Comparison of ENCODE assay signal across 8 cellular contexts in the genomic region with DNA sequence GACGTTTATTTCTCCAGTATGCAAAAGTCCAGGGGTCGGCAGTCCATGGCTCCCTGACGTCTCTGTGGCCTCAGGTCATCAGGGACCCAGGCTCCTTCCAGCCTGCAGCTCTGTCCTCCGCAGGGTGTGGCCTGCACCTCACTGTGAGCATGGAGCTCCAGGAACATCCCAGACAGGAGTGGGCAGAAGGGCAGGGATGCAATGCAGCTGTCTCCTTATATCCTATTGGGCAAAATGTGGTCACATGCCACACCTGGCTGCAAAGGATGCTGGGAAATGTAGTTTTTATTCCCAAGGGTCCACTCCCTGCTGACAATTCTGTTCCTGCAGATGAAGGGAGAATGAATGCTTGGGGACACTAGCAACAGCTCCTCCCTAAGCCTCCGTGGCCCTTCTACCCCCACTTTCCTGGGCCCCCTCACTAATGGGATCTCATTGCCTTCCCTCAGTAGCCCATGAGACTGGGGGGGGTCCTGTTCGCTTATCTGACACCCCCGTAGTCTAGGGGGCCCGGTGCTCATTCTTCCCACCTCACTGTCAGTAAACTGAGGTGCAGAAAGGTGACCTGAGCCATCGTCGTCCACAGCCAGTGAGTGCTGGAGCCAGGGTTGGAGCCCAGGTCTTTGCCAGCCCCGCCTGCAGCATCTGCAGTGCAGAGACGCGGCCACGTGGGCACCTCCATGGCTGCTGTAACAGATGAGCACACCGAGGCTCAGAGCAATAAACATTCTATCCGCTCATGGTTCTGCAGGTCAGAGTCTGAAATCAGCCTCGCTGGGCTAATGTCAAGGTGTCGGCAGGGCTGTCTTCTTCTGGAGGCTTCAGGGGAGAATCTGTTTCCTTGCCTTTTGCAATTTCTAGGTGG. TPM values are rescaled to one million over a fixed set of nuclear protein-coding genes. Genes with fewer than 3 reads are reported as not detected.
DNase-seq lines count a peak whose midpoint lies in the region; ATAC-seq, FAIRE-seq and TF ChIP-seq lines count a peak whose summit lies in the region.

No MANE protein-coding gene starts in this region.

- no peaks in the 10 kb centered on the region for H3K27me3 ChIP-seq in esophagus muscularis mucosa

- no peaks in the 10 kb centered on the region for H3K9me3 Mint-ChIP-seq in activated naive CD8-positive, alpha-beta T cell treated with anti-CD3 and anti-CD28 coated beads, Interleukin-2, amount 50 U/mL, for 24 hours

- FAIRE-seq in TTC549 (lab: Jason Lieb, UNC): peak; percentile 53

- no peaks in the 10 kb centered on the region for H3K9me3 ChIP-seq in esophagus muscularis mucosa

- H3K4me1 Mint-ChIP-seq in activated naive CD8-positive, alpha-beta T cell treated with anti-CD3 and anti-CD28 coated beads, Interleukin-2, amount 50 U/mL, for 24 hours: peaks cover 8% of the 10 kb centered on the region

- no peak for TF ChIP-seq EP300 in esophagus muscularis mucosa (IDR thresholded peaks at IDR 0.05)

- peaks cover 8 to 18% (median 14%) of the 10 kb centered on the region in 4 donors for H3K4me1 ChIP-seq in esophagus muscularis mucosa

- ATAC-seq in left lobe of liver: peak; percentile 73
- ATAC-seq in HG02938 (IDR thresholded peaks at IDR 0.05; ENCODE audit: unreplicated experiment): no peak
- no peak for ATAC-seq in activated naive CD8-positive, alpha-beta T cell treated with anti-CD3 and anti-CD28 coated beads, Interleukin-2, amount 50 U/mL, for 24 hours

- TF ChIP-seq POLR2A in esophagus muscularis mucosa (IDR thresholded peaks at IDR 0.05; ENCODE audit: low read depth): no peak

- 78% methylated on average over 10 of the region's 18 CpGs for WGBS in esophagus muscularis mucosa

- TF ChIP-seq CTCF in esophagus muscularis mucosa (IDR thresholded peaks at IDR 0.05): no peak

- no peak overlapping the region for H3K27ac ChIP-seq in esophagus muscularis mucosa (replicated peaks in 1 of 4)

- no peak overlapping the region for H3K27ac Mint-ChIP-seq in activated naive CD8-positive, alpha-beta T cell treated with anti-CD3 and anti-CD28 coated beads, Interleukin-2, amount 50 U/mL, for 24 hours

- H3K36me3 Mint-ChIP-seq in activated naive CD8-positive, alpha-beta T cell treated with anti-CD3 and anti-CD28 coated beads, Interleukin-2, amount 50 U/mL, for 24 hours (ENCODE audit: low read depth): no peaks in the 10 kb centered on the region

- no peaks in the 10 kb centered on the region for H3K36me3 ChIP-seq in esophagus muscularis mucosa

- no peak overlapping the region for H3K4me3 Mint-ChIP-seq in activated naive CD8-positive, alpha-beta T cell treated with anti-CD3 and anti-CD28 coated beads, Interleukin-2, amount 50 U/mL, for 24 hours

- intact Hi-C loops in esophagus muscularis mucosa (cut with DNase I): loop anchor here (5.0 kb wide), 1 partner anchor 356 kb away; the partner anchor contains the start of gene BLOC1S4

- DNase-seq in NOMO-1 treated with DMSO at 0.1 percent for 48 hours (lab: John Stamatoyannopoulos, UW; ENCODE audit: unreplicated experiment) (peak; percentile 8), NOMO-1 treated with dmso at 0.1 percent for 144 hours (lab: John Stamatoyannopoulos, UW; ENCODE audit: unreplicated experiment) (no peak), NCI-H1048 (lab: John Stamatoyannopoulos, UW) (peak; percentile 39), left lobe of liver (ENCODE audit: low spot score) (no peak), esophagus muscularis mucosa (ENCODE audit: extremely low spot score) (no peak)
- no peak for DNase-seq in activated naive CD8-positive, alpha-beta T cell treated with anti-CD3 and anti-CD28 coated beads, Interleukin-2, amount 50 U/mL, for 24 hours

- H3K4me3 ChIP-seq in esophagus muscularis mucosa: no peak overlapping the region

- peaks cover 2% of the 10 kb centered on the region for H3K27me3 Mint-ChIP-seq in activated naive CD8-positive, alpha-beta T cell treated with anti-CD3 and anti-CD28 coated beads, Interleukin-2, amount 50 U/mL, for 24 hours

RNA-seq across cellular contexts. Expression of gene GRPEL1, which starts 5.9 kb away (rescaled TPM):
- total RNA-seq in left lobe of liver (37.3 TPM), esophagus muscularis mucosa (10 to 100 TPM; 17.0 to 34.2 (median 27.5) TPM)

RNA-seq across cellular contexts. Expression of gene TADA2B, which starts 30.6 kb away (rescaled TPM):
- total RNA-seq in left lobe of liver: 18.6 TPM
- 10 to 100 TPM; 19.9 to 31.7 (median 26.3) TPM for total RNA-seq in esophagus muscularis mucosa

Comparison
In these comparisons a context has a peak if more than half of its experiments do, and no peak if none do; other contexts are left out.
1. DNase-seq: peak in NOMO-1 treated with DMSO at 0.1 percent for 48 hours (single experiment) and NCI-H1048 (single experiment); none in NOMO-1 treated with dmso at 0.1 percent for 144 hours (single experiment), left lobe of liver (single experiment), activated naive CD8-positive, alpha-beta T cell treated with anti-CD3 and anti-CD28 coated beads, Interleukin-2, amount 50 U/mL, for 24 hours (single experiment) and esophagus muscularis mucosa (single experiment).